13 cellular contexts compared by ENCODE assay signal in genomic region chr20:9093203-9093962, GRCh38. TPM values are rescaled to one million over a fixed set of nuclear protein-coding genes. Genes with fewer than 3 reads are reported as not detected.
DNase-seq lines count a peak whose midpoint lies in the region; ATAC-seq and TF ChIP-seq lines count a peak whose summit lies in the region.
"Had no signal": no experiment of that assay in that cellular context is flagged by ENCODE, and none has a peak within 500 bp of the region (broad histone marks: within the 10 kb centered on the region; RNA-seq: fewer than 3 reads in every experiment).

No MANE protein-coding gene starts in this region.

- peak overlapping the region; percentile 5 for H3K4me2 ChIP-seq in skeletal muscle satellite cell (ENCODE audit: low read length)

- H3K27ac ChIP-seq in VCaP (peak overlapping the region; percentile 83), right atrium auricular region (peak overlapping the region; percentile 41 to 57)
- H3K27ac ChIP-seq: ovary had no signal

- H3K4me3 ChIP-seq in right atrium auricular region (peak overlapping the region in 1 of 2 donors; percentile 1), skeletal muscle satellite cell (ENCODE audit: low read length) (no peak overlapping the region)
- H3K4me3 ChIP-seq: ovary had no signal

- CTCF ChIA-PET in HEK293T (lab: Yijun Ruan, JAX) = interaction anchor here (0.6 kb wide), 2 partner anchors 38 to 57 kb away, joined by 3 to 4 read pairs; no protein-coding TSS in a partner anchor

- no peak for TF ChIP-seq CTCF in VCaP (conservative IDR thresholded peaks at IDR 0.05)
- TF ChIP-seq CTCF in right atrium auricular region (IDR thresholded peaks at IDR 0.05) = no peak

- H3K36me3 ChIP-seq in right atrium auricular region (no peaks in the 10 kb centered on the region), skeletal muscle satellite cell (ENCODE audit: insufficient read depth, low read length) (no peaks in the 10 kb centered on the region)
- H3K36me3 ChIP-seq: ovary had no signal

- no peaks in the 10 kb centered on the region for H3K9me3 ChIP-seq in right atrium auricular region
- no peaks in the 10 kb centered on the region for H3K9me3 ChIP-seq in skeletal muscle satellite cell (replicated peaks; ENCODE audit: low read length)
- H3K9me3 ChIP-seq: ovary had no signal

- H3K4me1 ChIP-seq in right atrium auricular region = peaks cover 0 to 45% of the 10 kb centered on the region in 2 donors
- H3K4me1 ChIP-seq in skeletal muscle satellite cell (ENCODE audit: control insufficient read depth, insufficient read depth, low read length) = peaks cover 21% of the 10 kb centered on the region

- no peak for ATAC-seq in HG02840 (IDR thresholded peaks at IDR 0.05; ENCODE audit: low FRiP score, unreplicated experiment)
- no peak for ATAC-seq in HG03442 (IDR thresholded peaks at IDR 0.05; ENCODE audit: unreplicated experiment)
- ATAC-seq: SK-N-SH treated with all-trans-retinoic acid at 6 μM for 48 hours had no signal

- no peak overlapping the region for H3K9ac ChIP-seq in skeletal muscle satellite cell (ENCODE audit: low read depth, low read length)

- peak; percentile 9 for DNase-seq in HEK293T (ENCODE audit: extremely low spot score)
- DNase-seq in right atrium auricular region (ENCODE audit: low spot score) = no peak
- DNase-seq in SIG-M5 treated with dmso at 0.1 percent for 504 hours (lab: John Stamatoyannopoulos, UW; ENCODE audit: unreplicated experiment) = no peak
- DNase-seq in LoVo (ENCODE audit: low spot score) = no peak
- DNase-seq: caudate nucleus, DMS53, NCI-H2029, ovary had no signal

- H3K27me3 ChIP-seq in right atrium auricular region = no peaks in the 10 kb centered on the region
- H3K27me3 ChIP-seq in skeletal muscle satellite cell (ENCODE audit: control insufficient read depth, insufficient read depth, low read length) = no peaks in the 10 kb centered on the region
- H3K27me3 ChIP-seq: ovary had no signal

- POLR2A ChIA-PET in HEK293T (lab: Yijun Ruan, JAX) = no interaction called here

TF ChIP-seq in HEK293T, 16 proteins besides CTCF, POLR2A, EP300 and RAD21:
- TF ChIP-seq FOXK2 (IDR thresholded peaks at IDR 0.05) = no peak
- TF ChIP-seq PKNOX1 (IDR thresholded peaks at IDR 0.05) = peak; percentile 81
- TF ChIP-seq HDGF (IDR thresholded peaks at IDR 0.05; ENCODE audit: borderline replicate concordance) = no peak
- TF ChIP-seq BHLHE40 (IDR thresholded peaks at IDR 0.05; ENCODE audit: borderline replicate concordance) = no peak

RNA-seq across cellular contexts. Expression of gene PLCB4, which starts 24.5 kb away (rescaled TPM):
- 10 to 100 TPM; 14.3 to 32.4 TPM for total RNA-seq in right atrium auricular region
- 0.76 and 3.5 TPM in 2 replicates for total RNA-seq in skeletal muscle satellite cell (2012; rRNA removed)
